29 cellular contexts compared by ENCODE assay signal in genomic region chr2:177155631-177156030, GRCh38.
"Had no signal": no experiment of that assay in that cellular context is flagged by ENCODE, and none has a peak within 500 bp of the region (broad histone marks: within the 10 kb centered on the region; RNA-seq: fewer than 3 reads in every experiment).

No MANE protein-coding gene starts in this region.

- ATAC-seq: heart right ventricle; left cardiac atrium; left lung; naive thymus-derived CD4-positive, alpha-beta T cell; sciatic nerve; stimulated activated naive CD8-positive, alpha-beta T cell treated with anti-CD3 and anti-CD28 coated beads, Interleukin-15, amount 100 ng/mL, for 72 hours had no signal

- H3K27ac ChIP-seq: coronary artery, esophagus squamous epithelium, heart right ventricle, left lung, neural progenitor cell, parathyroid adenoma, right atrium auricular region, suprapubic skin, transverse colon had no signal

- DNase-seq: dermis blood vessel endothelial cell; effector memory CD4-positive, alpha-beta T cell; erythroblast; esophagus squamous epithelium; foreskin melanocyte; glutamatergic neuron; heart right ventricle; hippocampal formation; islet precursor cell; left cardiac atrium; left lung; mesenchymal stem cell; midbrain; naive thymus-derived CD4-positive, alpha-beta T cell; stimulated activated CD4-positive, alpha-beta T cell treated with anti-CD3 and anti-CD28 coated beads, Interleukin-12 subunit alpha, Interleukin-12 subunit beta, amount 100 ng/mL, for 4 hours; stimulated activated CD4-positive, alpha-beta T cell treated with anti-CD3 and anti-CD28 coated beads, Interleukin-1b, Interleukin-23, amount 100 ng/mL, for 48 hours; stimulated activated CD4-positive, alpha-beta T cell treated with anti-CD3 and anti-CD28 coated beads, Interleukin-4, amount 100 ng/mL, for 1 hour; stimulated activated CD8-positive, alpha-beta memory T cell treated with anti-CD3 and anti-CD28 coated beads, Interleukin-4, amount 100 ng/mL, for 48 hours; stimulated activated naive CD4-positive, alpha-beta T cell; stimulated activated naive CD8-positive, alpha-beta T cell treated with anti-CD3 and anti-CD28 coated beads, Interleukin-15, amount 100 ng/mL, for 72 hours; transverse colon had no signal

- H2AFZ ChIP-seq: neural progenitor cell, parathyroid adenoma had no signal

- H3K36me3 ChIP-seq: esophagus squamous epithelium, heart right ventricle, left lung, neural progenitor cell, right atrium auricular region, suprapubic skin, transverse colon had no signal

- H3K9me3 ChIP-seq: esophagus squamous epithelium, heart right ventricle, left lung, right atrium auricular region, suprapubic skin, transverse colon had no signal

- H3K4me2 ChIP-seq: neural progenitor cell, smooth muscle cell had no signal

- H3K79me2 ChIP-seq: parathyroid adenoma had no signal

- H3K4me1 ChIP-seq: esophagus squamous epithelium, heart right ventricle, left lung, neural progenitor cell, parathyroid adenoma, right atrium auricular region, suprapubic skin, transverse colon had no signal

- H3K27me3 ChIP-seq: neural progenitor cell, right atrium auricular region, transverse colon had no signal

- H3K4me3 ChIP-seq: coronary artery, esophagus squamous epithelium, heart right ventricle, left lung, neural progenitor cell, right atrium auricular region, smooth muscle cell, suprapubic skin, transverse colon had no signal

- FAIRE-seq: endothelial cell of umbilical vein had no signal
